ENCODE assay signal across 20 cellular contexts in the genomic region with DNA sequence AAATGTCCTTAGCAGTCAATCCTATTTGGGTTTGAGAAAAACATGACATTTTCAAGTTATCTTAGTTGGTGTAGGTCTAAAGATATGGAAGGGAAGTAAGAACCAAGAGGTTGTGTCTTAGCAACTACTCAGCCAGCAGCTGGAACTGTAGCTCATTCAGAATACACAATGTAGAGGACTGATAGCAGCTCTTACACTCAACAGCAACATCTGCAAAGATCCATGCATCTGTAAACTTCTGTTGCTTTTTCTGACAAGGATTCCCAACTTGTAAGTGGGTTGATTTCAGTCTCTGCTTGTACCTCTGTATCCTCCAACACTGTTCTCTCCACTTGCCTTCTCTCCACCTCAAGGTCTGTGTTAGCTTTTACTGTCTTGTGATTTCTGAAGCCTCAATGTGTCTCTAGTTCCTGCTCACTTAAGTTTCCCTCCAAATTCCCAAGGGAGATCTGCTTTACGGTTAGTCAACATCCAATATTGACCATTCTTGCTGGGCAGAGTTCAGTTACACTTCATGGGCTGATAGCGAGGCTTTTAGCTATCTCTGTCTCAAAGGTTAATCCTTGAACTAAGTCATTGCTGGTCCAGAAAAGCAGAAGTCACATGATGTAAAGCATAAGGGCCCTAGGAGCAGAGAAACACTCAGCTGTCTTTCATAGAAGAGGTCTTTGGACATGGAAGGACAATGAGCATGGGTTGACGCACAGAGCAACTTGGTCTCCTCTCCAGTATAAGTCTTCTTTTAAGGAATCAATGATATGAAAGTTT.
"Had no signal": no experiment of that assay in that cellular context is flagged by ENCODE, and none has a peak within 500 bp of the region (broad histone marks: within the 10 kb centered on the region; RNA-seq: fewer than 3 reads in every experiment).

No MANE protein-coding gene starts in this region.

- H3K4me3 Mint-ChIP-seq: activated CD4-positive, alpha-beta memory T cell treated with anti-CD3 and anti-CD28 coated beads, Interleukin-2, amount 10 ng/mL, durations not matched to agents 7 days and 5 days; activated T-cell treated with anti-CD3 and anti-CD28 coated beads, Interleukin-2, amount 50 U/mL, for 24 hours; endodermal cell; natural killer cell treated with Interleukin-12 subunit alpha and Interleukin-12 subunit beta and Interleukin-15 and Interleukin-18, amount 100 ng/mL, for 72 hours had no signal

- H3K27ac ChIP-seq: cardiac muscle cell, dorsolateral prefrontal cortex, gastrocnemius medialis, heart right ventricle, VCaP had no signal

- H3K36me3 ChIP-seq: cardiac muscle cell, gastrocnemius medialis, heart right ventricle had no signal

- H3K4me1 ChIP-seq: gastrocnemius medialis, heart right ventricle had no signal

- H3K9me3 ChIP-seq: gastrocnemius medialis, heart right ventricle had no signal

- H3K27ac Mint-ChIP-seq: activated CD4-positive, alpha-beta memory T cell treated with anti-CD3 and anti-CD28 coated beads, Interleukin-2, amount 10 ng/mL, durations not matched to agents 7 days and 5 days; activated T-cell treated with anti-CD3 and anti-CD28 coated beads, Interleukin-2, amount 50 U/mL, for 24 hours; endodermal cell; natural killer cell treated with Interleukin-12 subunit alpha and Interleukin-12 subunit beta and Interleukin-15 and Interleukin-18, amount 100 ng/mL, for 72 hours had no signal

- H3K27me3 Mint-ChIP-seq: activated CD4-positive, alpha-beta memory T cell treated with anti-CD3 and anti-CD28 coated beads, Interleukin-2, amount 10 ng/mL, durations not matched to agents 7 days and 5 days; activated T-cell treated with anti-CD3 and anti-CD28 coated beads, Interleukin-2, amount 50 U/mL, for 24 hours; natural killer cell treated with Interleukin-12 subunit alpha and Interleukin-12 subunit beta and Interleukin-15 and Interleukin-18, amount 100 ng/mL, for 72 hours had no signal

- H3K4me1 Mint-ChIP-seq: activated CD4-positive, alpha-beta memory T cell treated with anti-CD3 and anti-CD28 coated beads, Interleukin-2, amount 10 ng/mL, durations not matched to agents 7 days and 5 days had no signal

- FAIRE-seq: astrocyte had no signal

- H3K27me3 ChIP-seq: cardiac muscle cell, gastrocnemius medialis had no signal

- H3K36me3 Mint-ChIP-seq: natural killer cell treated with Interleukin-12 subunit alpha and Interleukin-12 subunit beta and Interleukin-15 and Interleukin-18, amount 100 ng/mL, for 72 hours had no signal

- H3K4me3 ChIP-seq: cardiac muscle cell, dorsolateral prefrontal cortex, gastrocnemius medialis, heart right ventricle had no signal

- H3K9me3 Mint-ChIP-seq: activated CD4-positive, alpha-beta memory T cell treated with anti-CD3 and anti-CD28 coated beads, Interleukin-2, amount 10 ng/mL, durations not matched to agents 7 days and 5 days; activated T-cell treated with anti-CD3 and anti-CD28 coated beads, Interleukin-2, amount 50 U/mL, for 24 hours; endodermal cell had no signal

- ATAC-seq: gastrocnemius medialis, heart right ventricle had no signal

- DNase-seq: activated CD4-positive, alpha-beta memory T cell treated with anti-CD3 and anti-CD28 coated beads, Interleukin-2, amount 10 ng/mL, durations not matched to agents 7 days and 5 days; activated naive CD4-positive, alpha-beta T cell treated with anti-CD3 and anti-CD28 coated beads, Interleukin-2, amount 50 U/mL, for 16 hours; activated T-cell treated with anti-CD3 and anti-CD28 coated beads, Interleukin-2, amount 50 U/mL, for 24 hours; dorsolateral prefrontal cortex; endodermal cell; gastrocnemius medialis; heart right ventricle; mammary epithelial cell; posterior cingulate gyrus; retina; stimulated activated CD4-positive, alpha-beta T cell treated with anti-CD3 and anti-CD28 coated beads, Interleukin-2, amount 100 ng/mL, for 48 hours; stimulated activated naive CD4-positive, alpha-beta T cell treated with Interleukin-2 at 50 U/mL for 16 hours; substantia nigra; T-helper 1 cell; T1000; trophoblast cell had no signal
